2 cellular contexts compared by ENCODE assay signal in genomic region chr6:100657678-100658330, GRCh38.
A peak's percentile ranks its signal among the peaks of the same experiment; 100 is the strongest.
TF ChIP-seq lines count a peak whose summit lies in the region.

No MANE protein-coding gene starts in this region.

TF ChIP-seq in HCT116, 20 proteins besides CTCF, POLR2A, EP300 and RAD21 (continued from another document):
- TF ChIP-seq MAX (IDR thresholded peaks at IDR 0.05): no peak
- TF ChIP-seq SIN3A (IDR thresholded peaks at IDR 0.05; ENCODE audit: low read depth): no peak
- no peak for TF ChIP-seq SRF (IDR thresholded peaks at IDR 0.05; ENCODE audit: low read depth)
- no peak for TF ChIP-seq SP1 (IDR thresholded peaks at IDR 0.05; ENCODE audit: low read depth)
- no peak for TF ChIP-seq REST (IDR thresholded peaks at IDR 0.05; ENCODE audit: low read depth)
- no peak for TF ChIP-seq ZNF274 (IDR thresholded peaks at IDR 0.05; ENCODE audit: low read depth, low read length)
- no peak for TF ChIP-seq FOSL1 (IDR thresholded peaks at IDR 0.05; ENCODE audit: low read depth)
- no peak for TF ChIP-seq ATF3 (IDR thresholded peaks at IDR 0.05)
- no peak for TF ChIP-seq YY1 (IDR thresholded peaks at IDR 0.05; ENCODE audit: extremely low read depth, insufficient replicate concordance, low read depth, low read length)

TF ChIP-seq in K562, 482 proteins besides CTCF, POLR2A, EP300 and RAD21 (continued from another document):
- TF ChIP-seq CUX1 (CRISPR knock-in tag; IDR thresholded peaks at IDR 0.05): no peak
- no peak for TF ChIP-seq ATF4 (CRISPR knock-in tag; IDR thresholded peaks at IDR 0.05)
- TF ChIP-seq BCLAF1 (IDR thresholded peaks at IDR 0.05; ENCODE audit: borderline replicate concordance in 1 of 2, control insufficient read depth in 1 of 2, low read depth in 2 of 2, low read length in 1 of 2): no peak
- TF ChIP-seq PRPF4 (IDR thresholded peaks at IDR 0.05; ENCODE audit: insufficient read depth, low read depth, low read length, poor library complexity, severe bottlenecking): no peak
- peak in 1 of 2 experiments; percentile 66; a peak in 1 of 4 replicates for TF ChIP-seq FOXA3 (CRISPR knock-in tag; conservative IDR thresholded peaks at IDR 0.05 in 1 of 2, IDR thresholded peaks at IDR 0.05 in 1 of 2)
- TF ChIP-seq NFATC3 (IDR thresholded peaks at IDR 0.05): no peak
- TF ChIP-seq ZFPM2 (CRISPR knock-in tag; IDR thresholded peaks at IDR 0.05): no peak
- 0 out of 2 replicates have a peak, but pooled peaks have one; percentile 16 for TF ChIP-seq SMC3 (conservative IDR thresholded peaks at IDR 0.05; ENCODE audit: insufficient read depth, low read depth, low read length)
- TF ChIP-seq PURB (CRISPR knock-in tag; IDR thresholded peaks at IDR 0.05; ENCODE audit: low read depth): no peak
- TF ChIP-seq PHB2 (IDR thresholded peaks at IDR 0.05; ENCODE audit: low read depth): no peak
- TF ChIP-seq TRIM25 (IDR thresholded peaks at IDR 0.05; ENCODE audit: borderline replicate concordance): no peak
- TF ChIP-seq ZFP30 (CRISPR knock-in tag; IDR thresholded peaks at IDR 0.05; ENCODE audit: borderline replicate concordance): no peak
- no peak for TF ChIP-seq MAX (CRISPR knock-in tag; IDR thresholded peaks at IDR 0.05)
- TF ChIP-seq CREBBP (IDR thresholded peaks at IDR 0.05; ENCODE audit: low read depth, low read length): no peak
- no peak for TF ChIP-seq ZNF431 (CRISPR knock-in tag; IDR thresholded peaks at IDR 0.05)
